ENCODE assay signal across 28 cellular contexts in the genomic region with DNA sequence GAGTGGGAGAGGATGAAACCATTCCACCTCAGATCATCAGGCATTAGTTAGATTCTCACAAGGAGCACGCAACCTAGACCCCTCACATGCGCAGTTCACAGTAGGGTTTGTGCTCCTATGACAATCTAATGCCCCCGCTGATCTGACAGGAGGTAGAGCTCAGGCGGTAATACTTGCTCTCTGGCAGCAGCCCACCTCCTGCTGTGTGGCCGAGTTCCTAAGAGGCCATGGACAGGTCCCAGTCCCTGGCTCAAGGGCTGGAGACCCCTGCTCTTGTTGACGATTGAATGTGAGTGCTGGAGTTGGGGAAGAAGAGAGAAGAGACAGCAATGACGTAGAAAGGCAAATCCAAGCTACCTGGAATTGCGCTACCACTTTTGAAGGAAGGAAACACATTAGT.
"Had no signal": no experiment of that assay in that cellular context is flagged by ENCODE, and none has a peak within 500 bp of the region (broad histone marks: within the 10 kb centered on the region; RNA-seq: fewer than 3 reads in every experiment).

No MANE protein-coding gene starts in this region.

- H3K9me3 ChIP-seq: gastrocnemius medialis, heart left ventricle, ovary, psoas muscle, sigmoid colon, testis, tibial artery, upper lobe of left lung had no signal

- H3K4me3 ChIP-seq: dorsolateral prefrontal cortex, gastrocnemius medialis, heart left ventricle, hepatocyte, ovary, psoas muscle, sigmoid colon, testis, tibial artery, upper lobe of left lung had no signal

- DNase-seq: dorsolateral prefrontal cortex; effector CD4-positive, alpha-beta T cell; foreskin fibroblast; gastrocnemius medialis; heart left ventricle; naive thymus-derived CD8-positive, alpha-beta T cell; nephron progenitor cell; occipital lobe; ovary; posterior cingulate gyrus; psoas muscle; sigmoid colon; stimulated activated CD4-positive, alpha-beta T cell treated with anti-CD3 and anti-CD28 coated beads, Interleukin-2, amount 100 ng/mL, for 24 hours; stimulated activated CD4-positive, alpha-beta T cell treated with anti-CD3 and anti-CD28 coated beads, Interleukin-4, amount 100 ng/mL, for 24 hours; stimulated activated naive CD8-positive, alpha-beta T cell treated with anti-CD3 and anti-CD28 coated beads, Interleukin-15, Interleukin-2, amounts not matched to agents 100 U/mL and 50 U/mL, for 24 hours; substantia nigra; testis; tibial artery; upper lobe of left lung had no signal

- H2AFZ ChIP-seq: hepatocyte had no signal

- H3K36me3 ChIP-seq: gastrocnemius medialis, heart left ventricle, ovary, sigmoid colon, tibial artery, upper lobe of left lung had no signal

- FAIRE-seq: colon, keratinocyte, urothelium cell line had no signal

- H3K4me2 ChIP-seq: hepatocyte had no signal

- H3K4me3 Mint-ChIP-seq: naive thymus-derived CD8-positive, alpha-beta T cell; nephron progenitor cell; stimulated activated effector memory CD8-positive, alpha-beta T cell treated with anti-CD3 and anti-CD28 coated beads, Interleukin-12 subunit alpha, Interleukin-12 subunit beta, amount 100 ng/mL, for 72 hours had no signal

- H3K79me2 ChIP-seq: hepatocyte had no signal

- H3K27ac Mint-ChIP-seq: naive thymus-derived CD8-positive, alpha-beta T cell; nephron progenitor cell; stimulated activated effector memory CD8-positive, alpha-beta T cell treated with anti-CD3 and anti-CD28 coated beads, Interleukin-12 subunit alpha, Interleukin-12 subunit beta, amount 100 ng/mL, for 72 hours had no signal

- H3K27ac ChIP-seq: dorsolateral prefrontal cortex, epithelial cell of prostate, gastrocnemius medialis, heart left ventricle, hepatocyte, ovary, psoas muscle, sigmoid colon, testis, tibial artery, upper lobe of left lung had no signal

- H3K4me1 ChIP-seq: gastrocnemius medialis, heart left ventricle, psoas muscle, sigmoid colon, testis, tibial artery, upper lobe of left lung had no signal

- H3K36me3 Mint-ChIP-seq: naive thymus-derived CD8-positive, alpha-beta T cell; stimulated activated effector memory CD8-positive, alpha-beta T cell treated with anti-CD3 and anti-CD28 coated beads, Interleukin-12 subunit alpha, Interleukin-12 subunit beta, amount 100 ng/mL, for 72 hours had no signal

- H3K4me1 Mint-ChIP-seq: naive thymus-derived CD8-positive, alpha-beta T cell; stimulated activated effector memory CD8-positive, alpha-beta T cell treated with anti-CD3 and anti-CD28 coated beads, Interleukin-12 subunit alpha, Interleukin-12 subunit beta, amount 100 ng/mL, for 72 hours had no signal

- ATAC-seq: esophagus mucosa; gastrocnemius medialis; heart left ventricle; left lobe of liver; naive thymus-derived CD8-positive, alpha-beta T cell; psoas muscle; right cardiac atrium; stimulated activated effector memory CD8-positive, alpha-beta T cell treated with anti-CD3 and anti-CD28 coated beads, Interleukin-12 subunit alpha, Interleukin-12 subunit beta, amount 100 ng/mL, for 72 hours; stimulated activated naive CD8-positive, alpha-beta T cell treated with anti-CD3 and anti-CD28 coated beads, Interleukin-15, Interleukin-2, amounts not matched to agents 100 U/mL and 50 U/mL, for 24 hours had no signal

- H3K9me3 Mint-ChIP-seq: stimulated activated effector memory CD8-positive, alpha-beta T cell treated with anti-CD3 and anti-CD28 coated beads, Interleukin-12 subunit alpha, Interleukin-12 subunit beta, amount 100 ng/mL, for 72 hours had no signal

- H3K27me3 ChIP-seq: dorsolateral prefrontal cortex, gastrocnemius medialis, hepatocyte, ovary, sigmoid colon, testis, tibial artery, upper lobe of left lung had no signal
